ENCODE assay signal across 8 cellular contexts in genomic region chr7:94908204-94909022, GRCh38. TPM values are rescaled to one million over a fixed set of nuclear protein-coding genes. Genes with fewer than 3 reads are reported as not detected.
DNase-seq lines count a peak whose midpoint lies in the region; ATAC-seq, FAIRE-seq and TF ChIP-seq lines count a peak whose summit lies in the region.

No MANE protein-coding gene starts in this region.

- no TSS peak for BruUV-seq in endothelial cell of umbilical vein (replicated peaks; lab: Mats Ljungman, UMichigan)

- no CpG with 5 or more reads among the region's 26 CpGs for WGBS in mesendoderm (ENCODE audit: extremely low coverage, insufficient coverage, low lambda C conversion rate)
- WGBS in transverse colon (ENCODE audit: low coverage in 1 of 2), 2 donors = 0 to 3% methylated on average over 8 to 26 of the region's 26 CpGs

- no peaks in the 10 kb centered on the region for H3K9me1 ChIP-seq in endothelial cell of umbilical vein (replicated peaks; ENCODE audit: control insufficient read depth, extremely low read depth, insufficient read depth, low read length)

- H3K27ac ChIP-seq in endothelial cell of umbilical vein (ENCODE audit: insufficient read depth, low read depth, low read length) (no peak overlapping the region), mesendoderm (ENCODE audit: low read depth, low read length) (peak overlapping the region; percentile 59), transverse colon (peak overlapping the region; percentile 79 to 91 (median 84))

- H3K4me3 ChIP-seq in endothelial cell of umbilical vein (replicated peaks in 1 of 3; ENCODE audit: insufficient read depth in 1 of 3, low read depth in 1 of 3, low read length in 3 of 3) = peak overlapping the region; percentile 29 to 63 (median 35)
- peak overlapping the region; percentile 44 for H3K4me3 ChIP-seq in mesendoderm (ENCODE audit: low read length)
- peak overlapping the region; percentile 61 to 64 (median 63) for H3K4me3 ChIP-seq in transverse colon

- H3K4me1 ChIP-seq in endothelial cell of umbilical vein (ENCODE audit: control insufficient read depth, extremely low read depth, insufficient read depth, low read length) = peaks cover 3% of the 10 kb centered on the region
- peaks cover 4% of the 10 kb centered on the region for H3K4me1 ChIP-seq in mesendoderm (ENCODE audit: control insufficient read depth, low read depth, low read length)
- H3K4me1 ChIP-seq in transverse colon = peaks cover 0 to 13% (median 2%) of the 10 kb centered on the region in 4 donors

- H3K56ac ChIP-seq in mesendoderm (ENCODE audit: low read length) = peak overlapping the region; percentile 87

- TF ChIP-seq CTCF in endothelial cell of umbilical vein (IDR thresholded peaks at IDR 0.05; ENCODE audit: extremely low read depth in 1 of 2, insufficient read depth in 1 of 2, low read depth in 1 of 2, low read length in 2 of 2) (no peak), transverse colon (IDR thresholded peaks at IDR 0.05) (no peak)

- H3K27ac Mint-ChIP-seq in activated naive CD4-positive, alpha-beta T cell treated with anti-CD3 and anti-CD28 coated beads, Interleukin-2, amount 50 U/mL, for 24 hours = no peak overlapping the region

- H3K79me1 ChIP-seq in mesendoderm (ENCODE audit: low read length) = peaks cover 4% of the 10 kb centered on the region

- H3K79me2 ChIP-seq in endothelial cell of umbilical vein (ENCODE audit: control insufficient read depth, insufficient read depth, low read length) (no peaks in the 10 kb centered on the region), mesendoderm (ENCODE audit: control insufficient read depth, insufficient read depth, low read length) (no peaks in the 10 kb centered on the region)

- H3K36me3 ChIP-seq in endothelial cell of umbilical vein (ENCODE audit: control insufficient read depth in 2 of 2, extremely low read depth in 1 of 2, insufficient read depth in 2 of 2, low read length in 2 of 2) (no peaks in the 10 kb centered on the region), mesendoderm (ENCODE audit: control insufficient read depth, insufficient read depth, low read length) (no peaks in the 10 kb centered on the region), transverse colon (no peaks in the 10 kb centered on the region)

- dilution Hi-C loops in endothelial cell of umbilical vein (cut with MboI; ENCODE audit: extremely low pct_ligation_motif_present, low sequenced_read_pairs) = no loop called here

- no peak overlapping the region for H2AK5ac ChIP-seq in mesendoderm (ENCODE audit: low read length)

- H3K4me1 Mint-ChIP-seq in activated naive CD4-positive, alpha-beta T cell treated with anti-CD3 and anti-CD28 coated beads, Interleukin-2, amount 50 U/mL, for 24 hours = peaks cover 4% of the 10 kb centered on the region

- intact Hi-C loops in endothelial cell of umbilical vein (cut with micrococcal nuclease) (loop anchor here (1.0 to 10.0 kb wide), 4 partner anchors 20 to 614 kb away; partner anchors contain the start of gene SGCE), transverse colon (cut with DNase I; ENCODE audit: low total_unique reads) (no loop called here)

- POLR2A ChIA-PET in endothelial cell of umbilical vein (lab: Charles Lee) = no interaction called here

- peak overlapping the region; percentile 34 for H3K9ac ChIP-seq in endothelial cell of umbilical vein (replicated peaks; ENCODE audit: extremely low read depth, insufficient read depth, low read length)
- peak overlapping the region; percentile 74 for H3K9ac ChIP-seq in mesendoderm (ENCODE audit: low read length)

- TF ChIP-seq EP300 in transverse colon (IDR thresholded peaks at IDR 0.05; ENCODE audit: low read depth) = no peak

- H3K27me3 Mint-ChIP-seq in activated naive CD4-positive, alpha-beta T cell treated with anti-CD3 and anti-CD28 coated beads, Interleukin-2, amount 50 U/mL, for 24 hours = peaks cover 28% of the 10 kb centered on the region

- peak overlapping the region; percentile 88 for H3K4ac ChIP-seq in mesendoderm (ENCODE audit: low read depth, low read length)

- no peaks in the 10 kb centered on the region for H3K36me3 Mint-ChIP-seq in activated naive CD4-positive, alpha-beta T cell treated with anti-CD3 and anti-CD28 coated beads, Interleukin-2, amount 50 U/mL, for 24 hours

- TF ChIP-seq POLR2A in endothelial cell of umbilical vein (IDR thresholded peaks at IDR 0.05; ENCODE audit: low read depth, low read length) (no peak), transverse colon (IDR thresholded peaks at IDR 0.05) (peak; percentile 20)

- no peak for ATAC-seq in GM18867 (IDR thresholded peaks at IDR 0.05; ENCODE audit: unreplicated experiment)

- H4K5ac ChIP-seq in mesendoderm (ENCODE audit: low read length) = no peak overlapping the region

- H2BK5ac ChIP-seq in mesendoderm (ENCODE audit: low read length) = no peak overlapping the region

- FAIRE-seq in endothelial cell of umbilical vein (lab: Jason Lieb, UNC) = no peak

- DNase-seq in activated naive CD4-positive, alpha-beta T cell treated with Interleukin-2 at 50 U/mL for 16 hours = no peak
- DNase-seq in NCI-H82 treated with DMSO at 0.1 percent for 48 hours (lab: John Stamatoyannopoulos, UW; ENCODE audit: unreplicated experiment) = peak; percentile 46
- peak; percentile 32 for DNase-seq in endothelial cell of umbilical vein (ENCODE audit: low read depth, low spot score)
- DNase-seq in mesendoderm = peak; percentile 77
- DNase-seq in transverse colon = peak; percentile 29
- no peak for DNase-seq in foreskin melanocyte

- H4K8ac ChIP-seq in mesendoderm (ENCODE audit: low read depth, low read length) = peak overlapping the region; percentile 88

- H3K9me3 ChIP-seq in endothelial cell of umbilical vein (replicated peaks; ENCODE audit: control insufficient read depth, insufficient read depth, low read length) (no peaks in the 10 kb centered on the region), transverse colon (no peaks in the 10 kb centered on the region)

- no peaks in the 10 kb centered on the region for H4K20me1 ChIP-seq in endothelial cell of umbilical vein (replicated peaks; ENCODE audit: control insufficient read depth, extremely low read depth, insufficient read depth, low read length)

- H3K23ac ChIP-seq in mesendoderm (ENCODE audit: low read length) = no peak overlapping the region

- H2BK120ac ChIP-seq in mesendoderm (ENCODE audit: low read depth, low read length) = peak overlapping the region; percentile 33

- in situ Hi-C loops in transverse colon (cut with MboI; ENCODE audit: low pct_ligation_motif_present in 1 of 4, low pct_unique_long_range_greater_than_20kb in 1 of 4, low sequenced_read_pairs in 3 of 4) = no loop called here

- peaks cover 15 to 18% of the 10 kb centered on the region in 2 experiments for H3K27me3 ChIP-seq in endothelial cell of umbilical vein (ENCODE audit: control insufficient read depth in 2 of 2, insufficient read depth in 2 of 2, low read length in 2 of 2)
- H3K27me3 ChIP-seq in mesendoderm (ENCODE audit: insufficient read depth, low read length, poor library complexity) = no peaks in the 10 kb centered on the region
- H3K27me3 ChIP-seq in transverse colon = peaks cover 3% of the 10 kb centered on the region

- H2AFZ ChIP-seq in endothelial cell of umbilical vein (ENCODE audit: low read depth, low read length) = peak overlapping the region; percentile 97

- no peak overlapping the region for H2BK15ac ChIP-seq in mesendoderm (replicated peaks; ENCODE audit: low read depth)

- CTCF ChIA-PET in endothelial cell of umbilical vein (lab: Charles Lee) = interaction anchor here (0.7 to 1.5 kb wide), 6 partner anchors 17 to 569 kb away, joined by 3 to 7 read pairs (median 4); partner anchors contain the start of gene SGCE

- H3K18ac ChIP-seq in mesendoderm (ENCODE audit: low read length) = peak overlapping the region; percentile 88

- peak overlapping the region; percentile 75 for H3K4me2 ChIP-seq in endothelial cell of umbilical vein (ENCODE audit: insufficient read depth, low read length)
- H3K4me2 ChIP-seq in mesendoderm (ENCODE audit: low read length) = peak overlapping the region; percentile 68

- peak overlapping the region; percentile 47 for H3K4me3 Mint-ChIP-seq in activated naive CD4-positive, alpha-beta T cell treated with anti-CD3 and anti-CD28 coated beads, Interleukin-2, amount 50 U/mL, for 24 hours

- no peaks in the 10 kb centered on the region for H3K9me3 Mint-ChIP-seq in activated naive CD4-positive, alpha-beta T cell treated with anti-CD3 and anti-CD28 coated beads, Interleukin-2, amount 50 U/mL, for 24 hours

TF ChIP-seq in endothelial cell of umbilical vein, 7 proteins besides CTCF, POLR2A, EP300 and RAD21:
- TF ChIP-seq EZH2 (IDR thresholded peaks at IDR 0.05; ENCODE audit: borderline replicate concordance, low read depth, low read length, severe bottlenecking) = no peak
- no peak for TF ChIP-seq FOS (IDR thresholded peaks at IDR 0.05; ENCODE audit: borderline replicate concordance, insufficient read depth, low read length)
- TF ChIP-seq MYC (IDR thresholded peaks at IDR 0.05; ENCODE audit: low read depth, low read length) = no peak
- TF ChIP-seq JUN (IDR thresholded peaks at IDR 0.05; ENCODE audit: borderline replicate concordance, insufficient read depth, insufficient read length, low read depth) = no peak

RNA-seq across cellular contexts. Expression of gene PPP1R9A, which starts 1.0 kb away (rescaled TPM):
- total RNA-seq in endothelial cell of umbilical vein = 3.0 and 3.2 TPM in 2 replicates
- polyA plus RNA-seq in endothelial cell of umbilical vein = 0.32 and 0.50 TPM in 2 replicates
- 0.23 and 0.25 TPM in 2 replicates for polyA plus RNA-seq in endothelial cell of umbilical vein (2011; cell fraction: cytosol; rRNA removed)
- 2.9 and 3.3 TPM in 2 replicates for polyA plus RNA-seq in endothelial cell of umbilical vein (2011; cell fraction: nucleus; rRNA removed)
- 0.16 TPM in 2 replicates for polyA plus RNA-seq in endothelial cell of umbilical vein (2012)
- 2.6 and 4.4 TPM in 2 replicates for polyA minus RNA-seq in endothelial cell of umbilical vein
- 5.7 TPM for polyA minus RNA-seq in endothelial cell of umbilical vein (2011; cell fraction: cytosol; rRNA and poly(A)+ RNA removed)
- polyA minus RNA-seq in endothelial cell of umbilical vein (2011; cell fraction: nucleus; rRNA and poly(A)+ RNA removed) = 6.4 and 7.8 TPM in 2 replicates
- 4.2 TPM for polyA plus RNA-seq in mesendoderm (2013, experiment 1 of 2)
- polyA plus RNA-seq in mesendoderm (2013, experiment 2 of 2) = 4.6 TPM
- total RNA-seq in transverse colon = 10 to 100 TPM; 13.1 to 30.0 (median 23.2) TPM

Comparison
In these comparisons a context has a peak if more than half of its experiments do, and no peak if none do; other contexts are left out.
1. DNase-seq: peak in NCI-H82 treated with DMSO at 0.1 percent for 48 hours (single experiment), endothelial cell of umbilical vein (single experiment), mesendoderm (single experiment) and transverse colon (single experiment); none in activated naive CD4-positive, alpha-beta T cell treated with Interleukin-2 at 50 U/mL for 16 hours (single experiment) and foreskin melanocyte (single experiment).
2. Peak in every context shown above with its lines, with median percentiles within 50 percentile points of each other: H3K4me3 ChIP-seq.